Comparison of ENCODE assay signal across 2 cellular contexts in the genomic region with DNA sequence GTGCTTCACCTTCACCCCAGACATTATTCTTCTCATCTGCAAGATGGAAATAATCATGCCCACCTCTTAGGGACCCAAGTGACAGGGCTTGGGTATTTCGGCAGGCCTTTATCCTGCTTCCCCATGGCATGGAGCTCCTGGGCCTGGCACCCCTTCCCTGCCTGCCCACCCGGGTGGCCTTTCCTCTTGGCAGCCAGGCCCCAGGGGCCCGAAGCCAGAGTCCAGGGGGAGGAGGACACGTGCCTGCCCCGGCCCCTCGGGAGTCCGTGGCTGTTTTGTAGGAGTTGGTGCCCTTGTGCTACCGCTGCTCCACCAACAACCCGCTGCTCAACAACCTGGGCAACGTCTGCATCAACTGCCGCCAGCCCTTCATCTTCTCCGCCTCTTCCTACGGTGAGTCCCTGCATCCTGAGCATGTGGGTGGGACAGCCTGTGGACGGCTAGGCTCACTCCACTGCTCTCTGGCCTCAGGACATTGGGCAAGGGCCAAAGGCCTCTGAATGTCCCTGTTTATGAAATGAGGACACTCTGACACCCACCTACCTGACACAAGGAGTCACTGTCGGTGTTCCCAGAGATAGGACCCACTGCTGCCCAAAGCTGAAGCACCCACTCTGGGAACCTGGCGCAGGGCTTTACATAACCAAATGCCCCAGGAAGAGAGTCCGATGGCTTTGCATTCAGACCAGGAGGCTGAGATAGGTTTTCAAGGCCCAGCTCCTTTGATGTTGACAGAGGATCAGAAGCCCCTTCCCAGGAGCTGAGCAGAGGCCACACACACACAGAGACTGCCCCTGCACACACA. TPM values are rescaled to one million over a fixed set of nuclear protein-coding genes. Genes with fewer than 3 reads are reported as not detected.
"Had no signal": no experiment of that assay in that cellular context is flagged by ENCODE, and none has a peak within 500 bp of the region (broad histone marks: within the 10 kb centered on the region; RNA-seq: fewer than 3 reads in every experiment).

No MANE protein-coding gene starts in this region.

RNA-seq across cellular contexts. Expression of gene EFCAB12, which starts 34.5 kb away (rescaled TPM):
- total RNA-seq: RPMI7951, SJCRH30 had no signal
